Comparison of ENCODE assay signal across 8 cellular contexts in the genomic region with DNA sequence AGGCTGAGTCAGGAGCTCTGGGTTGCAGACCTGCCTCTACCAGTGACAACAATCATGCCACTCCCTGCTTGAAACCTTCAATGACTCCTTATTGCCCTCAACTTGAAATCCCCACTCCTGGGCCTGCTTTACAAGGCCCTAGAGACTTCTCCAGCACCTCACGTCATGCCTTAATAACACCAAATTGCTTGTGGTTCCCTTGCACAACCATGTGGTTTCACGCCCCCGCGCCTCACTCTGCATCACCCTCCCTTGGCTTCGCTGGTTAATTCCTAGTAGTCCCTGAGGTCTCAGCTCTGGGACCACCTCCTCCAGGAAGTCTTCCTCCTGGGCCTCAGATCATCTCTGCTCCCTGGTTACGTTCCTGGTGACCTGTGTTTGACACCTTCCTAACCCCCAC. TPM values are rescaled to one million over a fixed set of nuclear protein-coding genes. Genes with fewer than 3 reads are reported as not detected.
DNase-seq lines count a peak whose midpoint lies in the region; ATAC-seq and TF ChIP-seq lines count a peak whose summit lies in the region.

No MANE protein-coding gene starts in this region.

- no peak overlapping the region for H3K27ac Mint-ChIP-seq in activated T-helper 1 cell treated with anti-CD3 and anti-CD28 coated beads, Interleukin-12 subunit alpha, Interleukin-12 subunit beta, Interleukin-2, Interleukin-4 antibody, amounts not matched to agents 30 ng/mL and 10 ng/mL and 1 ng/mL, durations not matched to agents 14 hours and 24 hours and 36 hours

- no peak overlapping the region for H3K4me3 Mint-ChIP-seq in activated T-helper 1 cell treated with anti-CD3 and anti-CD28 coated beads, Interleukin-12 subunit alpha, Interleukin-12 subunit beta, Interleukin-2, Interleukin-4 antibody, amounts not matched to agents 30 ng/mL and 10 ng/mL and 1 ng/mL, durations not matched to agents 14 hours and 24 hours and 36 hours

- no peaks in the 10 kb centered on the region for H3K36me3 Mint-ChIP-seq in activated T-helper 1 cell treated with anti-CD3 and anti-CD28 coated beads, Interleukin-12 subunit alpha, Interleukin-12 subunit beta, Interleukin-2, Interleukin-4 antibody, amounts not matched to agents 30 ng/mL and 10 ng/mL and 1 ng/mL, durations not matched to agents 14 hours and 24 hours and 36 hours (ENCODE audit: low read depth)

- TF ChIP-seq EP300 in upper lobe of left lung (IDR thresholded peaks at IDR 0.05), result peak in 1 of 4 donors; percentile 94

- intact Hi-C loops in activated T-helper 1 cell treated with anti-CD3 and anti-CD28 coated beads, Interleukin-12 subunit alpha, Interleukin-12 subunit beta, Interleukin-2, Interleukin-4 antibody, amounts not matched to agents 30 ng/mL and 10 ng/mL and 1 ng/mL, durations not matched to agents 14 hours and 24 hours and 36 hours (cut with micrococcal nuclease), result no loop called here

- WGBS in lung, 2 donors, result 40 to 52% methylated on average over 6 of the region's 6 CpGs
- WGBS in upper lobe of left lung, 2 donors, result 42 to 62% methylated on average over 6 of the region's 6 CpGs

- H3K9me3 ChIP-seq in lung (ENCODE audit: control insufficient read depth in 2 of 2, insufficient read depth in 1 of 2, low read length in 1 of 2) (no peaks in the 10 kb centered on the region), upper lobe of left lung (no peaks in the 10 kb centered on the region)

- H3K4me3 ChIP-seq in lung (no peak overlapping the region), upper lobe of left lung (no peak overlapping the region)

- peak; percentile 64 for ATAC-seq in lung (ENCODE audit: insufficient read depth, low FRiP score)
- peak; percentile 63 to 71 for ATAC-seq in upper lobe of left lung (ENCODE audit: low FRiP score in 2 of 2)
- ATAC-seq in HG03460 (IDR thresholded peaks at IDR 0.05; ENCODE audit: unreplicated experiment), result no peak

- H3K27me3 ChIP-seq in lung (ENCODE audit: control insufficient read depth, insufficient read depth) (no peaks in the 10 kb centered on the region), upper lobe of left lung (no peaks in the 10 kb centered on the region)

- H3K4me1 ChIP-seq in lung (ENCODE audit: control insufficient read depth in 2 of 2, insufficient read depth in 2 of 2, low read length in 2 of 2) (peaks cover 0 to 3% of the 10 kb centered on the region in 2 donors), upper lobe of left lung (peaks cover 13 to 34% (median 26%) of the 10 kb centered on the region in 4 donors)

- peaks cover 6% of the 10 kb centered on the region for H3K4me1 Mint-ChIP-seq in activated T-helper 1 cell treated with anti-CD3 and anti-CD28 coated beads, Interleukin-12 subunit alpha, Interleukin-12 subunit beta, Interleukin-2, Interleukin-4 antibody, amounts not matched to agents 30 ng/mL and 10 ng/mL and 1 ng/mL, durations not matched to agents 14 hours and 24 hours and 36 hours (ENCODE audit: low read depth)

- TF ChIP-seq POLR2A in upper lobe of left lung (IDR thresholded peaks at IDR 0.05), result peak in 1 of 4 donors; percentile 6

- H3K9me3 Mint-ChIP-seq in activated T-helper 1 cell treated with anti-CD3 and anti-CD28 coated beads, Interleukin-12 subunit alpha, Interleukin-12 subunit beta, Interleukin-2, Interleukin-4 antibody, amounts not matched to agents 30 ng/mL and 10 ng/mL and 1 ng/mL, durations not matched to agents 14 hours and 24 hours and 36 hours, result no peaks in the 10 kb centered on the region

- H3K27me3 Mint-ChIP-seq in activated T-helper 1 cell treated with anti-CD3 and anti-CD28 coated beads, Interleukin-12 subunit alpha, Interleukin-12 subunit beta, Interleukin-2, Interleukin-4 antibody, amounts not matched to agents 30 ng/mL and 10 ng/mL and 1 ng/mL, durations not matched to agents 14 hours and 24 hours and 36 hours (ENCODE audit: insufficient read depth), result peaks cover 2% of the 10 kb centered on the region

- DNase-seq in AG08396 (ENCODE audit: low spot score) (peak; percentile 81), HT1080 (ENCODE audit: low read depth) (peak; percentile 53), lung (ENCODE audit: low spot score) (peak; percentile 75), upper lobe of left lung (peak in 1 of 2 donors; percentile 88), NCI-H748 treated with DMSO at 0.1 percent for 48 hours (lab: John Stamatoyannopoulos, UW) (no peak)
- peak; percentile 79 for DNase-seq in activated CD8-positive, alpha-beta memory T cell treated with anti-CD3 and anti-CD28 coated beads, Interleukin-2, amount 50 U/mL, for 48 hours
- DNase-seq in activated T-helper 1 cell treated with anti-CD3 and anti-CD28 coated beads, Interleukin-12 subunit alpha, Interleukin-12 subunit beta, Interleukin-2, Interleukin-4 antibody, amounts not matched to agents 30 ng/mL and 10 ng/mL and 1 ng/mL, durations not matched to agents 14 hours and 24 hours and 36 hours (ENCODE audit: low spot score), result no peak

- H3K27ac ChIP-seq in lung (ENCODE audit: low read depth in 1 of 2, low read length in 1 of 2) (peak overlapping the region in 1 of 2 donors; percentile 26), upper lobe of left lung (peak overlapping the region in 1 of 4 donors; percentile 49)

- H3K36me3 ChIP-seq in lung (ENCODE audit: control insufficient read depth in 2 of 2, insufficient read depth in 2 of 2, low read length in 2 of 2), result peaks cover 17 to 29% of the 10 kb centered on the region in 2 donors
- H3K36me3 ChIP-seq in upper lobe of left lung, result peaks cover 0 to 50% (median 36%) of the 10 kb centered on the region in 4 donors

- TF ChIP-seq CTCF in lung (IDR thresholded peaks at IDR 0.05; ENCODE audit: control extremely low read depth, extremely low read depth), result no peak
- no peak for TF ChIP-seq CTCF in upper lobe of left lung (IDR thresholded peaks at IDR 0.05)

RNA-seq across cellular contexts. Expression of a gene that starts 33.0 kb away (rescaled TPM):
- 99.1 and 114 TPM in 2 replicates for total RNA-seq in HT1080 (2014; rRNA removed; shearing (Covaris generic))
- 162 and 178 TPM in 2 replicates for polyA plus RNA-seq in HT1080 (2015; cell fraction: cytosol; rRNA removed)
- polyA plus RNA-seq in HT1080 (2015; cell fraction: nucleus; rRNA removed), result 370 and 375 TPM in 2 replicates
- 10 to 100 TPM; 21.3 to 35.6 TPM for total RNA-seq in lung
- 10 to 100 TPM; 17.5 to 19.8 TPM for polyA plus RNA-seq in lung
- 10 to 100 TPM; 21.0 to 66.3 (median 38.7) TPM for total RNA-seq in upper lobe of left lung
- total RNA-seq in activated T-helper 1 cell treated with anti-CD3 and anti-CD28 coated beads, Interleukin-12 subunit alpha, Interleukin-12 subunit beta, Interleukin-2, Interleukin-4 antibody, amounts not matched to agents 30 ng/mL and 10 ng/mL and 1 ng/mL, durations not matched to agents 14 hours and 24 hours and 36 hours, result not detected in 2 replicates

RNA-seq across cellular contexts. Expression of a gene that starts 49.5 kb away (rescaled TPM):
- 0.30 and 2.1 TPM in 2 replicates for total RNA-seq in HT1080 (2014; rRNA removed; shearing (Covaris generic))
- polyA plus RNA-seq in HT1080 (2015; cell fraction: cytosol; rRNA removed), result 3.5 and 3.6 TPM in 2 replicates
- 0.79 and 1.2 TPM in 2 replicates for polyA plus RNA-seq in HT1080 (2015; cell fraction: nucleus; rRNA removed)
- total RNA-seq in lung (not detected), upper lobe of left lung (under 1 TPM in 1 of 6 donors, not detected in 5; 0.13 TPM)
- not detected for polyA plus RNA-seq in lung
- total RNA-seq in activated T-helper 1 cell treated with anti-CD3 and anti-CD28 coated beads, Interleukin-12 subunit alpha, Interleukin-12 subunit beta, Interleukin-2, Interleukin-4 antibody, amounts not matched to agents 30 ng/mL and 10 ng/mL and 1 ng/mL, durations not matched to agents 14 hours and 24 hours and 36 hours, result 0.56 and 0.57 TPM in 2 replicates

Comparison
In these comparisons a context has a peak if more than half of its experiments do, and no peak if none do; other contexts are left out.
1. DNase-seq: peak in AG08396 (single experiment), HT1080 (single experiment), activated CD8-positive, alpha-beta memory T cell treated with anti-CD3 and anti-CD28 coated beads, Interleukin-2, amount 50 U/mL, for 48 hours (single experiment) and lung (single experiment); none in NCI-H748 treated with DMSO at 0.1 percent for 48 hours (single experiment) and activated T-helper 1 cell treated with anti-CD3 and anti-CD28 coated beads, Interleukin-12 subunit alpha, Interleukin-12 subunit beta, Interleukin-2, Interleukin-4 antibody, amounts not matched to agents 30 ng/mL and 10 ng/mL and 1 ng/mL, durations not matched to agents 14 hours and 24 hours and 36 hours (single experiment).
2. RNA of a gene that starts 33.0 kb away (total RNA-seq): 99.1 to 114 TPM in HT1080, 21.0 to 66.3 TPM in upper lobe of left lung and 21.3 to 35.6 TPM in lung; not detected in activated T-helper 1 cell treated with anti-CD3 and anti-CD28 coated beads, Interleukin-12 subunit alpha, Interleukin-12 subunit beta, Interleukin-2, Interleukin-4 antibody, amounts not matched to agents 30 ng/mL and 10 ng/mL and 1 ng/mL, durations not matched to agents 14 hours and 24 hours and 36 hours; every median in the first group is over 10 times any median in the second.